9 cellular contexts compared by ENCODE assay signal in genomic region chr7:134932707-134933370, GRCh38. TPM values are rescaled to one million over a fixed set of nuclear protein-coding genes. Genes with fewer than 3 reads are reported as not detected.
DNase-seq lines count a peak whose midpoint lies in the region; ATAC-seq, FAIRE-seq and TF ChIP-seq lines count a peak whose summit lies in the region.
"Had no signal": no experiment of that assay in that cellular context is flagged by ENCODE, and none has a peak within 500 bp of the region (broad histone marks: within the 10 kb centered on the region; RNA-seq: fewer than 3 reads in every experiment).

No MANE protein-coding gene starts in this region.

- ATAC-seq in GM18868 (IDR thresholded peaks at IDR 0.05; ENCODE audit: unreplicated experiment): peak; percentile 77
- peak; percentile 63 for ATAC-seq in HG02943 (IDR thresholded peaks at IDR 0.05; ENCODE audit: low read depth, unreplicated experiment)
- ATAC-seq in sciatic nerve: peak; percentile 69
- no peak for ATAC-seq in GM18520 (IDR thresholded peaks at IDR 0.05; ENCODE audit: unreplicated experiment)

- no peak for FAIRE-seq in H54 (lab: Jason Lieb, UNC)
- FAIRE-seq: islet of Langerhans had no signal

- no peak for TF ChIP-seq POLR2A in H54 (IDR thresholded peaks at IDR 0.05; ENCODE audit: low read depth, low read length)

- peak; percentile 62 for DNase-seq in cerebellum (ENCODE audit: low spot score)
- DNase-seq in sciatic nerve (ENCODE audit: low spot score): peak; percentile 64
- no peak for DNase-seq in H54 (ENCODE audit: insufficient read length, low spot score)
- no peak for DNase-seq in NCI-H446 treated with DMSO at 0.1 percent for 48 hours (lab: John Stamatoyannopoulos, UW)
- no peak for DNase-seq in COR-L47 (lab: John Stamatoyannopoulos, UW)

- intact Hi-C loops in sciatic nerve (cut with DNase I): no loop called here

RNA-seq across cellular contexts. Expression of gene AGBL3, which starts 53.5 kb away (rescaled TPM):
- total RNA-seq in cerebellum: 6.9 TPM
- 5.3 TPM for total RNA-seq in sciatic nerve

Comparison
In these comparisons a context has a peak if more than half of its experiments do, and no peak if none do; other contexts are left out.
1. DNase-seq: peak in cerebellum (single experiment) and sciatic nerve (single experiment); none in H54 (single experiment), NCI-H446 treated with DMSO at 0.1 percent for 48 hours (single experiment) and COR-L47 (single experiment).